In genomic region chr2:67848551-67848950, GRCh38 we compare ENCODE assay signal across 26 cellular contexts.
"Had no signal": no experiment of that assay in that cellular context is flagged by ENCODE, and none has a peak within 500 bp of the region (broad histone marks: within the 10 kb centered on the region; RNA-seq: fewer than 3 reads in every experiment).

No MANE protein-coding gene starts in this region.

- H3K4me3 ChIP-seq: ascending aorta, body of pancreas had no signal

- DNase-seq: activated B cell treated with CpG ODN at 0.5 μM for 24 hours; activated CD4-positive, alpha-beta T cell treated with anti-CD3 and anti-CD28 coated beads for 1 hour; activated CD4-positive, alpha-beta T cell treated with anti-CD3 and anti-CD28 coated beads, Interleukin-2, amount 10 ng/mL, durations not matched to agents 24 days and 14 days; activated CD4-positive, alpha-beta T cell treated with anti-CD3 and anti-CD28 coated beads, Interleukin-2, amount 50 U/mL, for 48 hours; activated CD8-positive, alpha-beta memory T cell treated with anti-CD3 and anti-CD28 coated beads, Interleukin-2, amount 10 ng/mL, durations not matched to agents 7 days and 5 days; activated effector memory CD4-positive, alpha-beta T cell treated with anti-CD3 and anti-CD28 coated beads, Interleukin-2, amount 50 U/mL, for 16 hours; activated naive CD4-positive, alpha-beta T cell treated with Interleukin-2 at 50 U/mL for 16 hours; activated naive CD8-positive, alpha-beta T cell treated with anti-CD3 and anti-CD28 coated beads, Interleukin-2, amount 50 U/mL, for 24 hours; activated T-cell treated with anti-CD3 and anti-CD28 coated beads, Interleukin-2, amount 50 U/mL, for 24 hours; amniotic stem cell; body of pancreas; Kasumi-1; KBM-7; NCI-H1092 treated with DMSO at 0.1 percent for 48 hours; NCI-H1436; NCI-H1694 treated with DMSO at 0.1 percent for 48 hours; NCI-H2029 treated with DMSO at 0.1 percent for 48 hours; NCI-H345; NCI-H510A; NCI-H526 treated with DMSO at 0.1 percent for 48 hours; SIG-M5; T-helper 17 cell; T1000 had no signal

- H3K27ac Mint-ChIP-seq: activated B cell treated with CpG ODN at 0.5 μM for 24 hours; activated CD4-positive, alpha-beta T cell treated with anti-CD3 and anti-CD28 coated beads, Interleukin-2, amount 10 ng/mL, durations not matched to agents 24 days and 14 days; activated CD8-positive, alpha-beta memory T cell treated with anti-CD3 and anti-CD28 coated beads, Interleukin-2, amount 10 ng/mL, durations not matched to agents 7 days and 5 days; activated naive CD4-positive, alpha-beta T cell treated with anti-CD3 and anti-CD28 coated beads, Interleukin-2, amount 50 U/mL, for 72 hours; activated naive CD8-positive, alpha-beta T cell treated with anti-CD3 and anti-CD28 coated beads, Interleukin-2, amount 50 U/mL, for 24 hours; activated T-cell treated with anti-CD3 and anti-CD28 coated beads, Interleukin-2, amount 50 U/mL, for 24 hours; activated T-helper 1 cell treated with anti-CD3 and anti-CD28 coated beads, Interleukin-12 subunit alpha, Interleukin-12 subunit beta, Interleukin-2, Interleukin-4 antibody, amounts not matched to agents 30 ng/mL and 10 ng/mL and 1 ng/mL, durations not matched to agents 14 hours and 24 hours and 36 hours; T-helper 17 cell had no signal

- H3K9me3 Mint-ChIP-seq: activated B cell treated with CpG ODN at 0.5 μM for 24 hours; activated CD4-positive, alpha-beta T cell treated with anti-CD3 and anti-CD28 coated beads, Interleukin-2, amount 10 ng/mL, durations not matched to agents 24 days and 14 days; activated naive CD4-positive, alpha-beta T cell treated with anti-CD3 and anti-CD28 coated beads, Interleukin-2, amount 50 U/mL, for 72 hours; activated naive CD8-positive, alpha-beta T cell treated with anti-CD3 and anti-CD28 coated beads, Interleukin-2, amount 50 U/mL, for 24 hours; activated T-cell treated with anti-CD3 and anti-CD28 coated beads, Interleukin-2, amount 50 U/mL, for 24 hours; activated T-helper 1 cell treated with anti-CD3 and anti-CD28 coated beads, Interleukin-12 subunit alpha, Interleukin-12 subunit beta, Interleukin-2, Interleukin-4 antibody, amounts not matched to agents 30 ng/mL and 10 ng/mL and 1 ng/mL, durations not matched to agents 14 hours and 24 hours and 36 hours had no signal

- H3K4me1 Mint-ChIP-seq: activated B cell treated with CpG ODN at 0.5 μM for 24 hours; activated CD4-positive, alpha-beta T cell treated with anti-CD3 and anti-CD28 coated beads, Interleukin-2, amount 10 ng/mL, durations not matched to agents 24 days and 14 days; activated CD8-positive, alpha-beta memory T cell treated with anti-CD3 and anti-CD28 coated beads, Interleukin-2, amount 10 ng/mL, durations not matched to agents 7 days and 5 days; activated naive CD8-positive, alpha-beta T cell treated with anti-CD3 and anti-CD28 coated beads, Interleukin-2, amount 50 U/mL, for 24 hours; T-helper 17 cell had no signal

- ATAC-seq: activated CD8-positive, alpha-beta memory T cell treated with anti-CD3 and anti-CD28 coated beads, Interleukin-2, amount 10 ng/mL, durations not matched to agents 7 days and 5 days; activated naive CD4-positive, alpha-beta T cell treated with anti-CD3 and anti-CD28 coated beads, Interleukin-2, amount 50 U/mL, for 72 hours; activated naive CD8-positive, alpha-beta T cell treated with anti-CD3 and anti-CD28 coated beads, Interleukin-2, amount 50 U/mL, for 24 hours; body of pancreas; T-helper 17 cell had no signal

- H3K36me3 Mint-ChIP-seq: activated CD8-positive, alpha-beta memory T cell treated with anti-CD3 and anti-CD28 coated beads, Interleukin-2, amount 10 ng/mL, durations not matched to agents 7 days and 5 days; activated naive CD4-positive, alpha-beta T cell treated with anti-CD3 and anti-CD28 coated beads, Interleukin-2, amount 50 U/mL, for 72 hours had no signal

- H3K27me3 ChIP-seq: ascending aorta, body of pancreas had no signal

- H3K9me3 ChIP-seq: ascending aorta, body of pancreas had no signal

- H3K27ac ChIP-seq: ascending aorta, body of pancreas had no signal

- H3K36me3 ChIP-seq: ascending aorta had no signal

- H3K4me3 Mint-ChIP-seq: activated B cell treated with CpG ODN at 0.5 μM for 24 hours; activated CD4-positive, alpha-beta T cell treated with anti-CD3 and anti-CD28 coated beads, Interleukin-2, amount 10 ng/mL, durations not matched to agents 24 days and 14 days; activated CD8-positive, alpha-beta memory T cell treated with anti-CD3 and anti-CD28 coated beads, Interleukin-2, amount 10 ng/mL, durations not matched to agents 7 days and 5 days; activated naive CD8-positive, alpha-beta T cell treated with anti-CD3 and anti-CD28 coated beads, Interleukin-2, amount 50 U/mL, for 24 hours; activated T-cell treated with anti-CD3 and anti-CD28 coated beads, Interleukin-2, amount 50 U/mL, for 24 hours; activated T-helper 1 cell treated with anti-CD3 and anti-CD28 coated beads, Interleukin-12 subunit alpha, Interleukin-12 subunit beta, Interleukin-2, Interleukin-4 antibody, amounts not matched to agents 30 ng/mL and 10 ng/mL and 1 ng/mL, durations not matched to agents 14 hours and 24 hours and 36 hours; T-helper 17 cell had no signal
